23 cellular contexts compared by ENCODE assay signal in the genomic region with DNA sequence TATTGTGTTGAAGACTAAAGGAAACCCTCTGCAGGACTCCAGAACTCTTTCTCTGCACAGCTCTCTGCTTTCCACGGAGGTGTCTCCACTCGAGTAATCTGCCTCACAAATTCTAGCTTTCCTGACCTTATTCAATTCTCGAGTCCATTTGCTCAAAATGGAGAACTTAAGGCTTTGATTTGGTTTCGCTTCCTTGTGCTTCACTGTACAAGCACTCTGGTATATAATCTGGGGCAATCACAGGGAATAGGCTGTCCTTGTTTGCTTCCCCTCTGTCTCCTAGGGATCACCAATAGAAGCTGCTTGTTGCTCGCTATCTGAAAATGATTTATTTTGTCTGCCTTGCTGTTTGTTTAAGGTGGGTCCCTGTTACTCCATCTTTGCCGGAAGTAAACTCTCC.
DNase-seq lines count a peak whose midpoint lies in the region; ATAC-seq and TF ChIP-seq lines count a peak whose summit lies in the region.
"Had no signal": no experiment of that assay in that cellular context is flagged by ENCODE, and none has a peak within 500 bp of the region (broad histone marks: within the 10 kb centered on the region; RNA-seq: fewer than 3 reads in every experiment).

No MANE protein-coding gene starts in this region.

- ATAC-seq in gastrocnemius medialis, result no peak
- ATAC-seq in GM21717 (IDR thresholded peaks at IDR 0.05; ENCODE audit: unreplicated experiment), result no peak
- ATAC-seq: activated T-helper 17 cell treated with anti-CD3 and anti-CD28 coated beads, Interleukin-2, amount 50 U/mL, for 72 hours; foreskin keratinocyte; stimulated activated memory B cell treated with anti-CD40 and anti-IgM and Interleukin-4, amounts not matched to agents 10 μg/mL and 1 μg/mL and 100 μg/mL, for 72 hours had no signal

- no peaks in the 10 kb centered on the region for H3K27me3 ChIP-seq in gastrocnemius medialis
- H3K27me3 ChIP-seq: ascending aorta, neutrophil had no signal

- in situ Hi-C loops in gastrocnemius medialis (cut with MboI; ENCODE audit: low sequenced_read_pairs in 4 of 4), result no loop called here

- H3K27ac ChIP-seq in gastrocnemius medialis, result no peak overlapping the region
- H3K27ac ChIP-seq: ascending aorta, foreskin keratinocyte, neutrophil, skin epidermis had no signal

- intact Hi-C loops in gastrocnemius medialis (cut with DNase I; ENCODE audit: low total_unique reads), result no loop called here

- TF ChIP-seq CTCF in gastrocnemius medialis (IDR thresholded peaks at IDR 0.05 in 4 of 5, conservative IDR thresholded peaks at IDR 0.05 in 1 of 5), result no peak

- no peaks in the 10 kb centered on the region for H3K9me3 ChIP-seq in gastrocnemius medialis
- H3K9me3 ChIP-seq: ascending aorta, neutrophil had no signal

- DNase-seq in Ammon's horn (ENCODE audit: low spot score), result peak; percentile 33
- DNase-seq in HT-29 (ENCODE audit: low spot score), result peak; percentile 13
- DNase-seq in NOMO-1 treated with dmso at 0.1 percent for 144 hours (lab: John Stamatoyannopoulos, UW; ENCODE audit: unreplicated experiment), result peak; percentile 57
- peak; percentile 21 for DNase-seq in globus pallidus (ENCODE audit: low spot score)
- no peak for DNase-seq in GM19240 (ENCODE audit: insufficient read length, low spot score)
- no peak for DNase-seq in NCI-H526 (lab: John Stamatoyannopoulos, UW)
- DNase-seq in gastrocnemius medialis, result no peak
- DNase-seq: activated CD4-positive, alpha-beta T cell treated with anti-CD3 and anti-CD28 coated beads for 48 hours; CD4-positive, alpha-beta T cell; DMS 273 treated with DMSO at 0.1 percent for 48 hours; erythroblast; foreskin keratinocyte; hippocampal formation; MM.1S; NCI-H2029 treated with DMSO at 0.1 percent for 48 hours; SHP77; T-helper 1 cell had no signal

- no peak for TF ChIP-seq POLR2A in gastrocnemius medialis (IDR thresholded peaks at IDR 0.05)

- no peak overlapping the region for H3K4me3 ChIP-seq in gastrocnemius medialis
- H3K4me3 ChIP-seq: ascending aorta, skin epidermis had no signal

- H3K36me3 ChIP-seq in gastrocnemius medialis, result no peaks in the 10 kb centered on the region
- H3K36me3 ChIP-seq: ascending aorta, neutrophil had no signal

- H3K4me1 ChIP-seq in gastrocnemius medialis, result no peaks in the 10 kb centered on the region
- H3K4me1 ChIP-seq: ascending aorta, foreskin keratinocyte had no signal

Comparison
In these comparisons a context has a peak if more than half of its experiments do, and no peak if none do; other contexts are left out.
1. DNase-seq: peak in Ammon's horn (single experiment), HT-29 (single experiment), NOMO-1 treated with dmso at 0.1 percent for 144 hours (single experiment) and globus pallidus (single experiment); none in GM19240 (single experiment), NCI-H526 (0 of 2) and gastrocnemius medialis (0 of 2).